In genomic region chr6:44223471-44224153, GRCh38 we compare ENCODE assay signal across 8 cellular contexts. TPM values are rescaled to one million over a fixed set of nuclear protein-coding genes. Genes with fewer than 3 reads are reported as not detected.
DNase-seq lines count a peak whose midpoint lies in the region; ATAC-seq, FAIRE-seq and TF ChIP-seq lines count a peak whose summit lies in the region.

TSS of gene SLC29A1 (plus strand) at chr6:44223595. CDS start at chr6:44227314, 3,719 bp downstream.

- H3K9me3 ChIP-seq in PC-9 (ENCODE audit: insufficient read depth, low read depth), result no peaks in the 10 kb centered on the region
- H3K9me3 ChIP-seq in esophagus (ENCODE audit: control insufficient read depth in 2 of 2, insufficient read depth in 1 of 2, low read depth in 1 of 2, low read length in 1 of 2), result no peaks in the 10 kb centered on the region

- CTCF ChIA-PET in PC-9 (lab: Charles Lee), result interaction anchor here (0.6 to 2.1 kb wide), 4 partner anchors 11 to 405 kb away, joined by 3 to 6 read pairs (median 4); no protein-coding TSS in a partner anchor

- 1% methylated on average over 38 to 72 of the region's 72 CpGs for WGBS in esophagus, 2 donors

- H3K4me1 ChIP-seq in PC-9 (replicated peaks; ENCODE audit: insufficient read depth) (peaks cover 26% of the 10 kb centered on the region), esophagus (ENCODE audit: control insufficient read depth in 2 of 2, insufficient read depth in 2 of 2, low read length in 1 of 2) (peaks cover 4 to 14% of the 10 kb centered on the region in 2 donors)

- H3K4me2 ChIP-seq in PC-9, result peak within 1 kb of the TSS; percentile 87

- peaks cover 32% of the 10 kb centered on the region for H3K4me1 Mint-ChIP-seq in stimulated activated effector memory CD8-positive, alpha-beta T cell treated with anti-CD3 and anti-CD28 coated beads, Interleukin-12 subunit alpha, Interleukin-12 subunit beta, amount 100 ng/mL, for 72 hours

- peak; percentile 79 for ATAC-seq in stimulated activated effector memory CD8-positive, alpha-beta T cell treated with anti-CD3 and anti-CD28 coated beads, Interleukin-12 subunit alpha, Interleukin-12 subunit beta, amount 100 ng/mL, for 72 hours

- no peaks in the 10 kb centered on the region for H3K27me3 ChIP-seq in PC-9 (ENCODE audit: insufficient read depth, low read depth)
- no peaks in the 10 kb centered on the region for H3K27me3 ChIP-seq in esophagus (ENCODE audit: control insufficient read depth in 1 of 2, insufficient read depth in 2 of 2, low read length in 2 of 2)

- no peak within 1 kb of the TSS for H3K27ac ChIP-seq in PC-9
- H3K27ac ChIP-seq in esophagus (ENCODE audit: low read depth in 2 of 2, low read length in 1 of 2), result peak within 1 kb of the TSS; percentile 53 to 81

- H3K4me3 Mint-ChIP-seq in stimulated activated effector memory CD8-positive, alpha-beta T cell treated with anti-CD3 and anti-CD28 coated beads, Interleukin-12 subunit alpha, Interleukin-12 subunit beta, amount 100 ng/mL, for 72 hours, result peak within 1 kb of the TSS; percentile 92

- TF ChIP-seq CTCF in AG09309 (IDR thresholded peaks at IDR 0.05; ENCODE audit: control insufficient read depth, insufficient read depth, low read depth, low read length, missing control alignments), result no peak
- peak; percentile 37; the same call in 1 of the 2 replicates for TF ChIP-seq CTCF in PC-9 (conservative IDR thresholded peaks at IDR 0.05)

- H3F3A ChIP-seq in PC-9 (ENCODE audit: insufficient read depth, low read depth), result peaks cover 19% of the 10 kb centered on the region; the same call in 1 of the 2 replicates

- peaks cover 7% of the 10 kb centered on the region for H3K36me3 Mint-ChIP-seq in stimulated activated effector memory CD8-positive, alpha-beta T cell treated with anti-CD3 and anti-CD28 coated beads, Interleukin-12 subunit alpha, Interleukin-12 subunit beta, amount 100 ng/mL, for 72 hours

- POLR2A ChIA-PET in PC-9 (lab: Charles Lee; ENCODE audit: unreplicated experiment), result interaction anchor here (0.6 to 0.7 kb wide), 2 partner anchors 62 to 207 kb away, joined by 3 to 6 read pairs; no protein-coding TSS in a partner anchor

- H3K9me2 ChIP-seq in PC-9 (ENCODE audit: insufficient read depth), result no peaks in the 10 kb centered on the region

- peak within 1 kb of the TSS; percentile 49 for H3K4me3 ChIP-seq in AG09309 (ENCODE audit: control insufficient read depth, low read depth, low read length)
- peak within 1 kb of the TSS; percentile 57 for H3K4me3 ChIP-seq in PC-9
- H3K4me3 ChIP-seq in esophagus (ENCODE audit: low read depth in 1 of 2, low read length in 2 of 2), result peak within 1 kb of the TSS; percentile 48 to 52

- H3K36me3 ChIP-seq in PC-9 (ENCODE audit: low read depth), result no peaks in the 10 kb centered on the region
- H3K36me3 ChIP-seq in esophagus (ENCODE audit: control insufficient read depth in 2 of 2, insufficient read depth in 2 of 2, low read length in 1 of 2), result peaks cover 0 to 2% of the 10 kb centered on the region in 2 donors

- BruUV-seq in PC-9 (replicated peaks; lab: Mats Ljungman, UMichigan), result no TSS peak

- peak within 1 kb of the TSS; percentile 75 for H2AFZ ChIP-seq in PC-9

- peaks cover 3% of the 10 kb centered on the region; the same call in 1 of the 2 replicates for H4K20me1 ChIP-seq in PC-9 (ENCODE audit: insufficient read depth)

- FAIRE-seq in HTR-8/SVneo (lab: Jason Lieb, UNC), result no peak

- DNase-seq in AG09309 (ENCODE audit: low read depth) (no peak), HTR-8/SVneo (ENCODE audit: insufficient read length, low spot score) (peak; percentile 87), PC-9 (peak; percentile 48 to 71), myocyte (ENCODE audit: low read depth) (peak; percentile 76)
- DNase-seq in activated T-cell treated with anti-CD3 and anti-CD28 coated beads, Interleukin-2, amount 50 U/mL, for 1 hour, result peak; percentile 87
- peak; percentile 70 to 87 for DNase-seq in stimulated activated effector memory CD8-positive, alpha-beta T cell treated with anti-CD3 and anti-CD28 coated beads, Interleukin-12 subunit alpha, Interleukin-12 subunit beta, amount 100 ng/mL, for 72 hours (ENCODE audit: low spot score in 2 of 2)

- TF ChIP-seq POLR2A in GM19099 (IDR thresholded peaks at IDR 0.05; ENCODE audit: extremely low read depth, insufficient read length, low read depth), result peak; percentile 78

- intact Hi-C loops in PC-9 (cut with micrococcal nuclease; ENCODE audit: unreplicated experiment), result loop anchor here (1.0 kb wide), 1 partner anchor 11 kb away; no protein-coding TSS in a partner anchor

- H3K9me3 Mint-ChIP-seq in stimulated activated effector memory CD8-positive, alpha-beta T cell treated with anti-CD3 and anti-CD28 coated beads, Interleukin-12 subunit alpha, Interleukin-12 subunit beta, amount 100 ng/mL, for 72 hours, result no peaks in the 10 kb centered on the region

- peak within 1 kb of the TSS; percentile 83 for H3K27ac Mint-ChIP-seq in stimulated activated effector memory CD8-positive, alpha-beta T cell treated with anti-CD3 and anti-CD28 coated beads, Interleukin-12 subunit alpha, Interleukin-12 subunit beta, amount 100 ng/mL, for 72 hours

- H3K79me2 ChIP-seq in PC-9 (ENCODE audit: low read depth), result peaks cover 17% of the 10 kb centered on the region

RNA-seq across cellular contexts. Expression of gene SLC29A1, which starts in this region (rescaled TPM):
- total RNA-seq in PC-9 (2021), result 45.3 and 46.9 TPM in 2 replicates
- polyA plus RNA-seq in esophagus, result 10 to 100 TPM; 11.6 to 18.5 TPM
- total RNA-seq in myocyte, result 159 and 244 TPM in 2 replicates
- polyA plus RNA-seq in myocyte (2012), result 361 TPM
